11 cellular contexts compared by ENCODE assay signal in genomic region chr10:117134084-117135025, GRCh38. TPM values are rescaled to one million over a fixed set of nuclear protein-coding genes. Genes with fewer than 3 reads are reported as not detected.
A peak's percentile ranks its signal among the peaks of the same experiment; 100 is the strongest.
DNase-seq lines count a peak whose midpoint lies in the region; ATAC-seq and TF ChIP-seq lines count a peak whose summit lies in the region.
"Had no signal": no experiment of that assay in that cellular context is flagged by ENCODE, and none has a peak within 500 bp of the region (broad histone marks: within the 10 kb centered on the region; RNA-seq: fewer than 3 reads in every experiment).

No MANE protein-coding gene starts in this region.

- intact Hi-C loops in right lobe of liver (cut with DNase I): no loop called here
- intact Hi-C loops in upper lobe of right lung (cut with DNase I): no loop called here

- WGBS in right lobe of liver (ENCODE audit: insufficient coverage, low coverage, low lambda C conversion rate, missing lambda C conversion rate): 11% methylated on average over 26 of the region's 98 CpGs

- H3K4me1 ChIP-seq in right lobe of liver: peaks cover 0 to 31% (median 3%) of the 10 kb centered on the region in 4 donors
- H3K4me1 ChIP-seq in upper lobe of right lung: peaks cover 26% of the 10 kb centered on the region

- TF ChIP-seq POLR2A in right lobe of liver (IDR thresholded peaks at IDR 0.05): no peak

- H3K27me3 Mint-ChIP-seq in central memory CD8-positive, alpha-beta T cell: peaks cover 93% of the 10 kb centered on the region

- H3K27ac ChIP-seq in right lobe of liver (no peak overlapping the region), upper lobe of right lung (no peak overlapping the region)
- H3K27ac ChIP-seq: PC-9, transverse colon had no signal

- TF ChIP-seq CTCF in right lobe of liver (IDR thresholded peaks at IDR 0.05) (no peak), upper lobe of right lung (IDR thresholded peaks at IDR 0.05) (no peak)

- no peak overlapping the region for H3K27ac Mint-ChIP-seq in central memory CD8-positive, alpha-beta T cell (ENCODE audit: low read depth)

- H3K4me3 Mint-ChIP-seq in central memory CD8-positive, alpha-beta T cell: peak overlapping the region; percentile 49

- no peaks in the 10 kb centered on the region for H3K36me3 ChIP-seq in right lobe of liver
- no peaks in the 10 kb centered on the region for H3K36me3 ChIP-seq in upper lobe of right lung
- H3K36me3 ChIP-seq: transverse colon had no signal

- peak; percentile 31 for DNase-seq in stimulated activated CD4-positive, alpha-beta T cell treated with anti-CD3 and anti-CD28 coated beads, Interleukin-15, amount 100 ng/mL, for 24 hours
- no peak for DNase-seq in stimulated activated CD4-positive, alpha-beta T cell treated with anti-CD3 and anti-CD28 coated beads, Interleukin-1b, Interleukin-23, amount 100 ng/mL, for 48 hours
- DNase-seq in central memory CD8-positive, alpha-beta T cell (ENCODE audit: low spot score in 2 of 2): no peak
- DNase-seq in right lobe of liver (no peak), upper lobe of right lung (no peak), NCI-H345 (lab: John Stamatoyannopoulos, UW) (no peak), SKM-1 (lab: John Stamatoyannopoulos, UW; ENCODE audit: unreplicated experiment) (no peak)
- DNase-seq: left cardiac atrium, PC-9, transverse colon had no signal

- H3K4me3 ChIP-seq in right lobe of liver (no peak overlapping the region), upper lobe of right lung (no peak overlapping the region)
- H3K4me3 ChIP-seq: PC-9 had no signal

- H3K9me3 ChIP-seq in right lobe of liver (no peaks in the 10 kb centered on the region), upper lobe of right lung (no peaks in the 10 kb centered on the region)
- H3K9me3 ChIP-seq: transverse colon had no signal

- H3K9me3 Mint-ChIP-seq in central memory CD8-positive, alpha-beta T cell: no peaks in the 10 kb centered on the region

- H3K27me3 ChIP-seq in right lobe of liver: peaks cover 22 to 50% of the 10 kb centered on the region in 2 donors
- H3K27me3 ChIP-seq in upper lobe of right lung: peaks cover 95% of the 10 kb centered on the region

- no peak for ATAC-seq in central memory CD8-positive, alpha-beta T cell (replicated peaks; ENCODE audit: extremely low read depth, poor library complexity, severe bottlenecking)
- ATAC-seq in right lobe of liver: peak; percentile 20 to 54 (median 33)
- ATAC-seq in upper lobe of right lung: peak; percentile 34
- no peak for ATAC-seq in GM19035 (IDR thresholded peaks at IDR 0.05; ENCODE audit: unreplicated experiment)

- H3K4me1 Mint-ChIP-seq in central memory CD8-positive, alpha-beta T cell: peaks cover 30% of the 10 kb centered on the region

- H3K36me3 Mint-ChIP-seq in central memory CD8-positive, alpha-beta T cell (ENCODE audit: insufficient read depth): no peaks in the 10 kb centered on the region

RNA-seq across cellular contexts. Expression of gene VAX1, which starts 3.7 kb away (rescaled TPM):
- not detected for total RNA-seq in right lobe of liver
- not detected for total RNA-seq in upper lobe of right lung
- total RNA-seq: left cardiac atrium, PC-9, transverse colon had no signal

Comparison
In these comparisons a context has a peak if more than half of its experiments do, and no peak if none do; other contexts are left out.
1. ATAC-seq: peak in right lobe of liver (4 of 4) and upper lobe of right lung (single experiment); none in central memory CD8-positive, alpha-beta T cell (single experiment) and GM19035 (single experiment).